In genomic region chr2:101753207-101753616, GRCh38 we compare ENCODE assay signal across 13 cellular contexts. TPM values are rescaled to one million over a fixed set of nuclear protein-coding genes. Genes with fewer than 3 reads are reported as not detected.
DNase-seq lines count a peak whose midpoint lies in the region; ATAC-seq and TF ChIP-seq lines count a peak whose summit lies in the region.
"Had no signal": no experiment of that assay in that cellular context is flagged by ENCODE, and none has a peak within 500 bp of the region (broad histone marks: within the 10 kb centered on the region; RNA-seq: fewer than 3 reads in every experiment).

No MANE protein-coding gene starts in this region.

- H3K36me3 ChIP-seq in SU-DHL-6 (ENCODE audit: low read length), result peaks cover 3% of the 10 kb centered on the region; the same call in 1 of the 2 replicates
- no peaks in the 10 kb centered on the region for H3K36me3 ChIP-seq in spleen
- H3K36me3 ChIP-seq: esophagus squamous epithelium had no signal

- no peak overlapping the region for H3K4me3 Mint-ChIP-seq in H9
- H3K4me3 Mint-ChIP-seq in activated CD4-positive, alpha-beta T cell treated with anti-CD3 and anti-CD28 coated beads for 36 hours, result no peak overlapping the region

- no peak overlapping the region for H4K91ac ChIP-seq in H9 (ENCODE audit: insufficient read length, low read depth, low read length)

- no peaks in the 10 kb centered on the region; the same call in 1 of the 2 replicates for H3K27me3 Mint-ChIP-seq in H9 (ENCODE audit: low read depth)
- H3K27me3 Mint-ChIP-seq in activated CD4-positive, alpha-beta T cell treated with anti-CD3 and anti-CD28 coated beads for 36 hours, result no peaks in the 10 kb centered on the region

- DNase-seq in H9 (no peak), fibroblast of the conjunctiva (ENCODE audit: low read depth) (peak; percentile 23), spleen (no peak), kidney glomerular epithelial cell (lab: John Stamatoyannopoulos, UW) (no peak), activated gamma-delta T cell (lab: John Stamatoyannopoulos, UW) (no peak), NCI-H510A treated with DMSO at 0.1 percent for 48 hours (lab: John Stamatoyannopoulos, UW) (no peak)
- DNase-seq in activated CD4-positive, alpha-beta T cell treated with anti-CD3 and anti-CD28 coated beads for 36 hours, result no peak
- DNase-seq: esophagus squamous epithelium, GOT3, left cardiac atrium, NCI-H524, retina had no signal

- no peak overlapping the region for H3K27ac ChIP-seq in H9 (ENCODE audit: insufficient read length, low read depth, low read length)
- H3K27ac ChIP-seq in SU-DHL-6 (ENCODE audit: low read depth, low read length), result peak overlapping the region; percentile 92
- H3K27ac ChIP-seq in spleen, result peak overlapping the region in 5 of 8 donors; percentile 3 to 74 (median 45)
- H3K27ac ChIP-seq: esophagus squamous epithelium had no signal

- H3K4me1 Mint-ChIP-seq in H9, result peaks cover 47 to 53% of the 10 kb centered on the region in 2 experiments
- peaks cover 77% of the 10 kb centered on the region for H3K4me1 Mint-ChIP-seq in activated CD4-positive, alpha-beta T cell treated with anti-CD3 and anti-CD28 coated beads for 36 hours

- TF ChIP-seq CTCF in H9 (conservative IDR thresholded peaks at IDR 0.05) (no peak), SU-DHL-6 (IDR thresholded peaks at IDR 0.05; ENCODE audit: insufficient read depth, low read length, poor library complexity, severe bottlenecking) (no peak), spleen (IDR thresholded peaks at IDR 0.05 in 8 of 11, conservative IDR thresholded peaks at IDR 0.05 in 3 of 11) (no peak)

- peak overlapping the region in 2 of 3 experiments; percentile 62 to 80; a peak in 3 of 7 replicates for H3K27ac Mint-ChIP-seq in H9
- no peak overlapping the region for H3K27ac Mint-ChIP-seq in activated CD4-positive, alpha-beta T cell treated with anti-CD3 and anti-CD28 coated beads for 36 hours

- H3K4me3 ChIP-seq in SU-DHL-6 (ENCODE audit: insufficient read depth, low read length, poor library complexity, severe bottlenecking) (no peak overlapping the region), spleen (no peak overlapping the region)
- H3K4me3 ChIP-seq: esophagus squamous epithelium had no signal

- peaks cover 40% of the 10 kb centered on the region for H3K79me2 ChIP-seq in H9 (ENCODE audit: insufficient read depth, low read length)
- peaks cover 79% of the 10 kb centered on the region for H3K79me2 ChIP-seq in SU-DHL-6 (ENCODE audit: insufficient read depth, low read length)

- H2AK5ac ChIP-seq in H9 (ENCODE audit: insufficient read length, low read length), result no peak overlapping the region

- no peaks in the 10 kb centered on the region for H4K20me1 ChIP-seq in H9 (ENCODE audit: control insufficient read depth, insufficient read depth, insufficient read length)
- peaks cover 4% of the 10 kb centered on the region; the same call in 1 of the 2 replicates for H4K20me1 ChIP-seq in SU-DHL-6 (ENCODE audit: low read depth, low read length)

- H3K9me3 ChIP-seq in H9 (ENCODE audit: control insufficient read depth, low read depth, low read length) (no peaks in the 10 kb centered on the region), SU-DHL-6 (ENCODE audit: insufficient read depth, low read length) (no peaks in the 10 kb centered on the region), spleen (no peaks in the 10 kb centered on the region)
- H3K9me3 ChIP-seq: esophagus squamous epithelium had no signal

- no peak overlapping the region for H4K5ac ChIP-seq in H9 (ENCODE audit: insufficient read length, low read depth, low read length)

- intact Hi-C loops in spleen (cut with DNase I; ENCODE audit: low total_unique reads), result loop anchor here (10.0 kb wide), 1 partner anchor 62 kb away; no protein-coding TSS in a partner anchor
- intact Hi-C loops in activated CD4-positive, alpha-beta T cell treated with anti-CD3 and anti-CD28 coated beads for 36 hours (cut with DNase I, micrococcal nuclease), result no loop called here

- no peaks in the 10 kb centered on the region for H3K27me3 ChIP-seq in H9 (ENCODE audit: insufficient read depth, low read length)
- H3K27me3 ChIP-seq in SU-DHL-6 (ENCODE audit: low read length), result no peaks in the 10 kb centered on the region
- no peaks in the 10 kb centered on the region for H3K27me3 ChIP-seq in spleen (replicated peaks in 1 of 7)
- H3K27me3 ChIP-seq: esophagus squamous epithelium had no signal

- H3T11ph ChIP-seq in H9 (ENCODE audit: low read length), result no peak overlapping the region

- no peak overlapping the region for H3K56ac ChIP-seq in H9 (ENCODE audit: insufficient read length, low read depth, low read length)

- H3K23ac ChIP-seq in H9 (ENCODE audit: insufficient read length, low read depth, low read length), result no peak overlapping the region

- peaks cover 7% of the 10 kb centered on the region for H3K79me1 ChIP-seq in H9 (ENCODE audit: insufficient read depth, low read depth, low read length, poor library complexity, severe bottlenecking)

- no peak overlapping the region for H2BK5ac ChIP-seq in H9 (ENCODE audit: insufficient read length, low read length)

- H2BK12ac ChIP-seq in H9 (ENCODE audit: insufficient read length, low read depth, low read length), result no peak overlapping the region

- H3K4me2 ChIP-seq in H9 (ENCODE audit: insufficient read depth, insufficient read length, low read length) (no peak overlapping the region), SU-DHL-6 (ENCODE audit: low read depth, low read length, poor library complexity, severe bottlenecking) (peak overlapping the region; percentile 78)

- H3K4me1 ChIP-seq in H9 (ENCODE audit: insufficient read depth, low read length) (peaks cover 11% of the 10 kb centered on the region), spleen (peaks cover 32 to 81% (median 69%) of the 10 kb centered on the region in 6 donors)

- no peak overlapping the region for H2BK20ac ChIP-seq in H9 (ENCODE audit: low read depth, low read length, poor library complexity, severe bottlenecking)

- H3K9ac ChIP-seq in H9 (ENCODE audit: extremely low read depth, insufficient read length, low read length) (no peak overlapping the region), SU-DHL-6 (ENCODE audit: low read length) (peak overlapping the region; percentile 5; the same call in 1 of the 2 replicates)

- POLR2A ChIA-PET in activated CD4-positive, alpha-beta T cell treated with anti-CD3 and anti-CD28 coated beads for 36 hours (lab: Charles Lee), result interaction anchor here (0.6 kb wide), 1 partner anchor 16 kb away, joined by 3 read pairs; no protein-coding TSS in a partner anchor

- ATAC-seq in activated CD4-positive, alpha-beta T cell treated with anti-CD3 and anti-CD28 coated beads for 36 hours, result no peak

- H3K4ac ChIP-seq in H9 (ENCODE audit: low read depth, low read length), result no peak overlapping the region

- CTCF ChIA-PET in activated CD4-positive, alpha-beta T cell treated with anti-CD3 and anti-CD28 coated beads for 36 hours (lab: Charles Lee), result interaction anchor here (0.6 to 1.9 kb wide), 3 partner anchors 14 to 388 kb away, joined by 3 to 6 read pairs (median 3); no protein-coding TSS in a partner anchor

- peaks cover 42% of the 10 kb centered on the region for H3F3A ChIP-seq in SU-DHL-6 (ENCODE audit: insufficient read depth)

- H4K8ac ChIP-seq in H9 (replicated peaks; ENCODE audit: insufficient read length, low read depth, low read length), result no peak overlapping the region

- no peak overlapping the region for H2BK120ac ChIP-seq in H9 (ENCODE audit: low read depth, low read length, poor library complexity, severe bottlenecking)

- H3K9me2 ChIP-seq in SU-DHL-6 (replicated peaks; ENCODE audit: insufficient read depth, low read length), result no peaks in the 10 kb centered on the region

- H3K36me3 Mint-ChIP-seq in H9 (ENCODE audit: insufficient read depth in 1 of 3, low read depth in 3 of 3), result peaks cover 6 to 16% (median 7%) of the 10 kb centered on the region in 3 experiments; a peak in 6 of 7 replicates
- H3K36me3 Mint-ChIP-seq in activated CD4-positive, alpha-beta T cell treated with anti-CD3 and anti-CD28 coated beads for 36 hours (ENCODE audit: low read depth), result peaks cover 3% of the 10 kb centered on the region

- H3K14ac ChIP-seq in H9 (ENCODE audit: insufficient read depth, low read length), result no peak overlapping the region

- H3K18ac ChIP-seq in H9 (ENCODE audit: insufficient read length, low read depth, low read length), result no peak overlapping the region

- TF ChIP-seq POLR2A in spleen (IDR thresholded peaks at IDR 0.05), result no peak

- no peaks in the 10 kb centered on the region for H3K23me2 ChIP-seq in H9 (ENCODE audit: insufficient read length, low read depth, low read length, poor library complexity, severe bottlenecking)

- peaks cover under 1 to 3% of the 10 kb centered on the region in 2 experiments; a peak in 3 of 5 replicates for H3K9me3 Mint-ChIP-seq in H9
- H3K9me3 Mint-ChIP-seq in activated CD4-positive, alpha-beta T cell treated with anti-CD3 and anti-CD28 coated beads for 36 hours (ENCODE audit: low read depth), result no peaks in the 10 kb centered on the region

- H2BK15ac ChIP-seq in H9 (ENCODE audit: low read depth, low read length), result no peak overlapping the region

- H2AFZ ChIP-seq in H9 (ENCODE audit: low read length) (no peak overlapping the region), SU-DHL-6 (ENCODE audit: low read depth, low read length, severe bottlenecking) (no peak overlapping the region)

RNA-seq across cellular contexts. Expression of gene MAP4K4, which starts 55.7 kb away (rescaled TPM):
- total RNA-seq in H9 (2021) (125 and 132 TPM in 2 replicates), spleen (100 to 1,000 TPM in 1 of 7 donors, 10 to 100 TPM in 6; 69.5 to 108 (median 73.1) TPM)
- polyA plus RNA-seq in spleen, result 10 to 100 TPM; 16.7 to 19.0 (median 17.3) TPM
- 10 to 100 TPM; 62.3 to 70.2 TPM for total RNA-seq in activated CD4-positive, alpha-beta T cell treated with anti-CD3 and anti-CD28 coated beads for 36 hours
